12 cellular contexts compared by ENCODE assay signal in genomic region chr18:75016025-75016717, GRCh38.
A peak's percentile ranks its signal among the peaks of the same experiment; 100 is the strongest.
DNase-seq lines count a peak whose midpoint lies in the region; ATAC-seq lines count a peak whose summit lies in the region.
"Had no signal": no experiment of that assay in that cellular context is flagged by ENCODE, and none has a peak within 500 bp of the region (broad histone marks: within the 10 kb centered on the region; RNA-seq: fewer than 3 reads in every experiment).

No MANE protein-coding gene starts in this region.

- ATAC-seq in GM19023 (IDR thresholded peaks at IDR 0.05; ENCODE audit: unreplicated experiment) (peak; percentile 87), GM21717 (IDR thresholded peaks at IDR 0.05; ENCODE audit: unreplicated experiment) (peak; percentile 84), HG03095 (IDR thresholded peaks at IDR 0.05; ENCODE audit: unreplicated experiment) (peak; percentile 87)

- DNase-seq in kidney glomerular epithelial cell (lab: John Stamatoyannopoulos, UW): peak; percentile 33
- no peak for DNase-seq in NCI-H345 (lab: John Stamatoyannopoulos, UW)
- no peak for DNase-seq in GM19238 (ENCODE audit: insufficient read length, low spot score)
- no peak for DNase-seq in activated T-cell treated with anti-CD3 and anti-CD28 coated beads for 4 hours
- no peak for DNase-seq in NCI-H1436 treated with DMSO at 0.1 percent for 48 hours (lab: John Stamatoyannopoulos, UW)
- DNase-seq: activated CD4-positive, alpha-beta T cell treated with anti-CD3 and anti-CD28 coated beads for 1 hour; CD4-positive, alpha-beta T cell; NCI-H748 treated with DMSO at 0.1 percent for 48 hours; SK-N-SH had no signal
